ENCODE assay signal across 1 cellular context in genomic region chr2:11348209-11348749, GRCh38.
TF ChIP-seq lines count a peak whose summit lies in the region.

No MANE protein-coding gene starts in this region.

TF ChIP-seq in liver, 16 proteins besides CTCF, POLR2A, EP300 and RAD21 (continued from another document):
- TF ChIP-seq MAX (IDR thresholded peaks at IDR 0.05) (peak; percentile 97), YY1 (IDR thresholded peaks at IDR 0.05) (peak; percentile 55), TAF1 (conservative IDR thresholded peaks at IDR 0.05) (no peak), RXRA (IDR thresholded peaks at IDR 0.05) (peak; percentile 78 to 84), GABPA (IDR thresholded peaks at IDR 0.05 in 1 of 2, conservative IDR thresholded peaks at IDR 0.05 in 1 of 2) (no peak), HNF4A (conservative IDR thresholded peaks at IDR 0.05) (peak; percentile 63 to 67), JUND (IDR thresholded peaks at IDR 0.05) (peak; percentile 62 to 74), NR2F2 (IDR thresholded peaks at IDR 0.05) (no peak), ATF3 (IDR thresholded peaks at IDR 0.05) (no peak)
